Comparison of ENCODE assay signal across 15 cellular contexts in the genomic region with DNA sequence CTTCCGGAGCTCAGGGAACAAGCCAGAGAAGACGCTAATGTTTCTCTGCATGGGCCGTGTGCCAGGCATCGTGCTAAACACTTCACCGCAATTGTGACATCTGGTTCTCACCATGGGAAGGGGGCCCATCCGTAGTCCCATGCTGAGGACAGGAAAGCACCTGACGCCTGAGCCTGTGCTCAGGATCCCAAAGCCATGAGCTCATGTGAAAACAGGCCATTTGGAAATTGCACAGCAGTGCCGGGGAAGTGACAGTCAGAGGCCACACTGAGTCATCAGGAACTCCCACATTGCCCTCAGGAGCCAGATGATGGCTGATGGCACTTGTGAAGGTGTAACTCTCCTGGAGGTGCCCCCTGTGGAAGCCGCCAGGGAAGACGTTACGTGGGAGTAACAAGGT.
DNase-seq lines count a peak whose midpoint lies in the region; ATAC-seq and TF ChIP-seq lines count a peak whose summit lies in the region.
"Had no signal": no experiment of that assay in that cellular context is flagged by ENCODE, and none has a peak within 500 bp of the region (broad histone marks: within the 10 kb centered on the region; RNA-seq: fewer than 3 reads in every experiment).

No MANE protein-coding gene starts in this region.

- TF ChIP-seq CTCF in brain microvascular endothelial cell (IDR thresholded peaks at IDR 0.05; ENCODE audit: low read depth, low read length, missing control alignments) (no peak), kidney epithelial cell (IDR thresholded peaks at IDR 0.05; ENCODE audit: insufficient read depth, low read length, poor library complexity, severe bottlenecking) (no peak)

- H3K27me3 Mint-ChIP-seq in activated naive CD8-positive, alpha-beta T cell treated with anti-CD3 and anti-CD28 coated beads, Interleukin-2, amount 50 U/mL, for 24 hours: peaks cover 5% of the 10 kb centered on the region

- H3K4me3 Mint-ChIP-seq in activated naive CD8-positive, alpha-beta T cell treated with anti-CD3 and anti-CD28 coated beads, Interleukin-2, amount 50 U/mL, for 24 hours: no peak overlapping the region
- H3K4me3 Mint-ChIP-seq: effector memory CD8-positive, alpha-beta T cell had no signal

- H3K4me1 Mint-ChIP-seq in activated naive CD8-positive, alpha-beta T cell treated with anti-CD3 and anti-CD28 coated beads, Interleukin-2, amount 50 U/mL, for 24 hours: no peaks in the 10 kb centered on the region

- no peaks in the 10 kb centered on the region for H3K9me3 Mint-ChIP-seq in activated naive CD8-positive, alpha-beta T cell treated with anti-CD3 and anti-CD28 coated beads, Interleukin-2, amount 50 U/mL, for 24 hours
- H3K9me3 Mint-ChIP-seq: effector memory CD8-positive, alpha-beta T cell had no signal

- ATAC-seq in HG03139 (IDR thresholded peaks at IDR 0.05; ENCODE audit: unreplicated experiment): no peak
- ATAC-seq in activated naive CD8-positive, alpha-beta T cell treated with anti-CD3 and anti-CD28 coated beads, Interleukin-2, amount 50 U/mL, for 24 hours: no peak
- ATAC-seq: effector memory CD8-positive, alpha-beta T cell; gastroesophageal sphincter had no signal

- H3K36me3 Mint-ChIP-seq in activated naive CD8-positive, alpha-beta T cell treated with anti-CD3 and anti-CD28 coated beads, Interleukin-2, amount 50 U/mL, for 24 hours (ENCODE audit: low read depth): no peaks in the 10 kb centered on the region

- H3K4me3 ChIP-seq in brain microvascular endothelial cell (ENCODE audit: low read depth, low read length) (no peak overlapping the region), kidney epithelial cell (ENCODE audit: low read depth, low read length) (no peak overlapping the region)
- H3K4me3 ChIP-seq: gastroesophageal sphincter had no signal

- DNase-seq in AG08395 (ENCODE audit: low spot score) (peak; percentile 64), HPDE6-E6E7 (ENCODE audit: extremely low spot score) (peak; percentile 32), brain microvascular endothelial cell (peak; percentile 22), kidney epithelial cell (ENCODE audit: low read depth) (peak; percentile 9), UCSD-AML1 (lab: John Stamatoyannopoulos, UW; ENCODE audit: unreplicated experiment) (no peak), foreskin melanocyte (no peak)
- no peak for DNase-seq in activated naive CD8-positive, alpha-beta T cell treated with anti-CD3 and anti-CD28 coated beads, Interleukin-2, amount 50 U/mL, for 24 hours
- DNase-seq: activated CD8-positive, alpha-beta memory T cell treated with anti-CD3 and anti-CD28 coated beads for 24 hours; activated effector memory CD4-positive, alpha-beta T cell treated with Interleukin-2 at 50 U/mL for 16 hours; effector memory CD8-positive, alpha-beta T cell; NCI-H1092 treated with DMSO at 0.1 percent for 48 hours; stimulated activated CD4-positive, alpha-beta T cell treated with anti-CD3 and anti-CD28 coated beads, Interleukin-15, amount 100 ng/mL, for 24 hours; substantia nigra had no signal

- H3K27ac Mint-ChIP-seq in activated naive CD8-positive, alpha-beta T cell treated with anti-CD3 and anti-CD28 coated beads, Interleukin-2, amount 50 U/mL, for 24 hours: no peak overlapping the region
- H3K27ac Mint-ChIP-seq: effector memory CD8-positive, alpha-beta T cell had no signal

- in situ Hi-C loops in brain microvascular endothelial cell (cut with HindIII; ENCODE audit: low pct_ligation_motif_present, low sequenced_read_pairs): no loop called here

- H3K27me3 ChIP-seq in brain microvascular endothelial cell (replicated peaks): peaks cover 4% of the 10 kb centered on the region
- peaks cover 7% of the 10 kb centered on the region for H3K27me3 ChIP-seq in kidney epithelial cell (ENCODE audit: control insufficient read depth, insufficient read depth, low read length)

- no peaks in the 10 kb centered on the region for H3K36me3 ChIP-seq in brain microvascular endothelial cell (replicated peaks)
- no peaks in the 10 kb centered on the region for H3K36me3 ChIP-seq in kidney epithelial cell (ENCODE audit: control insufficient read depth, insufficient read depth, low read length)
- H3K36me3 ChIP-seq: gastroesophageal sphincter had no signal

- no peak overlapping the region for H3K27ac ChIP-seq in brain microvascular endothelial cell
- H3K27ac ChIP-seq: gastroesophageal sphincter had no signal

Comparison
In these comparisons a context has a peak if more than half of its experiments do, and no peak if none do; other contexts are left out.
1. DNase-seq: peak in AG08395 (single experiment), HPDE6-E6E7 (single experiment), brain microvascular endothelial cell (single experiment) and kidney epithelial cell (single experiment); none in UCSD-AML1 (single experiment), foreskin melanocyte (single experiment) and activated naive CD8-positive, alpha-beta T cell treated with anti-CD3 and anti-CD28 coated beads, Interleukin-2, amount 50 U/mL, for 24 hours (single experiment).